15 cellular contexts compared by ENCODE assay signal in the genomic region with DNA sequence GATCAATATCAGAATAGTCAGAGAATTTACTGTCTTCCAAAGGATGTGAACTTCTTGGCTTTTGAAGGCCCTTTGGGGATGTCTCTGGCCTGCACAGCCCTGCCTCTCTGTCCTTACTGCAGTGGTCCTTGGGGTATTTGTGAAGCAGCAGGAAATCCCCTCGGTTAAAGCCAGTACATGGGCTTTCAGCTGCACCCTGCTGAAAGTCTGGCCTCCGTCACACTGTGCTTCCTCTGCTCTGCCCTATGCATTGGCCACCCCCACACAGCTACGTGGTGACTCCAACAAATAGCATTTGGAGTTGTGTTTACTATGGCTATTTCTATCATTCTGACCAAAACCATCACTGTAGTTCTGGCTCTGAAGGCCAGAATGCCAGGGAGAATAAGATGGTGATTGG. TPM values are rescaled to one million over a fixed set of nuclear protein-coding genes. Genes with fewer than 3 reads are reported as not detected.
DNase-seq lines count a peak whose midpoint lies in the region; ATAC-seq and TF ChIP-seq lines count a peak whose summit lies in the region.
"Had no signal": no experiment of that assay in that cellular context is flagged by ENCODE, and none has a peak within 500 bp of the region (broad histone marks: within the 10 kb centered on the region; RNA-seq: fewer than 3 reads in every experiment).

No MANE protein-coding gene starts in this region.

- H3K4me1 ChIP-seq in IMR-90 (ENCODE audit: control insufficient read depth, insufficient read depth, low read length), result peaks cover 2% of the 10 kb centered on the region; the same call in 1 of the 2 replicates
- H3K4me1 ChIP-seq in gastrocnemius medialis, result no peaks in the 10 kb centered on the region

- H2AK5ac ChIP-seq in IMR-90 (ENCODE audit: low read depth, low read length), result no peak overlapping the region

- no peak overlapping the region for H3K4ac ChIP-seq in IMR-90 (ENCODE audit: low read depth, low read length)

- H2BK120ac ChIP-seq in IMR-90 (ENCODE audit: low read depth, low read length), result no peak overlapping the region

- CTCF ChIA-PET in IMR-90 (lab: Yijun Ruan, JAX), result interaction anchor here (0.7 kb wide), 1 partner anchor 1137 kb away, joined by 3 read pairs; no protein-coding TSS in a partner anchor

- H3K14ac ChIP-seq in IMR-90 (replicated peaks; ENCODE audit: low read depth, low read length), result no peak overlapping the region

- no peak overlapping the region for H2AFZ ChIP-seq in IMR-90 (replicated peaks; ENCODE audit: low read length, poor library complexity)

- H2BK20ac ChIP-seq in IMR-90 (ENCODE audit: low read depth, low read length), result no peak overlapping the region

- H4K91ac ChIP-seq in IMR-90 (ENCODE audit: insufficient read depth, low read depth, low read length), result no peak overlapping the region

- TF ChIP-seq POLR2A in IMR-90 (IDR thresholded peaks at IDR 0.05; ENCODE audit: low read depth, low read length), result no peak
- TF ChIP-seq POLR2A in gastrocnemius medialis (IDR thresholded peaks at IDR 0.05), result no peak

- H3K36me3 ChIP-seq in IMR-90 (ENCODE audit: control insufficient read depth, insufficient read depth, low read length) (no peaks in the 10 kb centered on the region), gastrocnemius medialis (no peaks in the 10 kb centered on the region)

- peaks cover 2% of the 10 kb centered on the region; the same call in 1 of the 2 replicates for H3K27me3 ChIP-seq in IMR-90 (ENCODE audit: control insufficient read depth, insufficient read depth, low read length)
- no peaks in the 10 kb centered on the region for H3K27me3 ChIP-seq in gastrocnemius medialis

- intact Hi-C loops in IMR-90 (cut with micrococcal nuclease), result no loop called here
- intact Hi-C loops in gastrocnemius medialis (cut with DNase I; ENCODE audit: low total_unique reads), result no loop called here

- H3K9me1 ChIP-seq in IMR-90 (ENCODE audit: insufficient read depth, low read length), result no peaks in the 10 kb centered on the region

- no peak overlapping the region for H4K8ac ChIP-seq in IMR-90 (ENCODE audit: low read depth in 2 of 2, low read length in 2 of 2)

- no peak overlapping the region for H3K9ac ChIP-seq in IMR-90 (ENCODE audit: low read depth, low read length)

- H3K9me3 ChIP-seq in IMR-90 (ENCODE audit: control insufficient read depth, insufficient read depth, low read length) (no peaks in the 10 kb centered on the region), gastrocnemius medialis (no peaks in the 10 kb centered on the region)

- H2BK15ac ChIP-seq in IMR-90 (ENCODE audit: low read depth, low read length), result no peak overlapping the region

- H3K4me3 ChIP-seq in IMR-90 (ENCODE audit: insufficient read depth, low read depth, low read length) (no peak overlapping the region), gastrocnemius medialis (no peak overlapping the region)

- H4K5ac ChIP-seq in IMR-90 (ENCODE audit: low read depth, low read length), result no peak overlapping the region

- no peak overlapping the region for H2BK5ac ChIP-seq in IMR-90 (ENCODE audit: low read depth, low read length, poor library complexity, severe bottlenecking)

- H4K20me1 ChIP-seq in IMR-90 (ENCODE audit: insufficient read depth, low read length), result no peaks in the 10 kb centered on the region; the same call in 1 of the 2 replicates

- H3K18ac ChIP-seq in IMR-90 (ENCODE audit: low read depth, low read length), result no peak overlapping the region

- H3K4me2 ChIP-seq in IMR-90 (ENCODE audit: low read depth, low read length), result no peak overlapping the region

- POLR2A ChIA-PET in IMR-90 (lab: Charles Lee; ENCODE audit: unreplicated experiment), result no interaction called here

- H3K79me1 ChIP-seq in IMR-90 (ENCODE audit: low read depth in 1 of 2, low read length in 2 of 2), result no peaks in the 10 kb centered on the region

- BruUV-seq in IMR-90 (replicated peaks; lab: Mats Ljungman, UMichigan), result no TSS peak

- no peak for TF ChIP-seq RAD21 in IMR-90 (IDR thresholded peaks at IDR 0.05; ENCODE audit: low read length)

- DNase-seq in IMR-90 (no peak), SW 1271 (lab: John Stamatoyannopoulos, UW) (no peak), GOT3 (lab: John Stamatoyannopoulos, UW) (no peak), gastrocnemius medialis (no peak)
- DNase-seq: DMS53, NCI-H1930, NCI-H510A treated with DMSO at 0.1 percent for 48 hours, nephron progenitor cell had no signal

- dilution Hi-C loops in IMR-90 (cut with HindIII; ENCODE audit: low sequenced_read_pairs, unreplicated experiment), result no loop called here

- H3K56ac ChIP-seq in IMR-90 (ENCODE audit: extremely low read depth, insufficient read depth, low read length), result no peak overlapping the region

- ATAC-seq in GM18861 (IDR thresholded peaks at IDR 0.05; ENCODE audit: unreplicated experiment) (peak; percentile 75), GM21390 (IDR thresholded peaks at IDR 0.05; ENCODE audit: unreplicated experiment) (peak; percentile 57), HG02870 (IDR thresholded peaks at IDR 0.05; ENCODE audit: unreplicated experiment) (peak; percentile 94), IMR-90 (ENCODE audit: low read depth) (0 out of 2 replicates have a peak, but pooled peaks have one; percentile 31), HG03175 (IDR thresholded peaks at IDR 0.05; ENCODE audit: unreplicated experiment) (no peak), gastrocnemius medialis (no peak)
- ATAC-seq: SK-N-SH treated with all-trans-retinoic acid at 6 μM for 48 hours had no signal

- no peak overlapping the region for H3K23ac ChIP-seq in IMR-90 (ENCODE audit: low read depth, low read length)

- in situ Hi-C loops in IMR-90 (cut with MboI; ENCODE audit: low sequenced_read_pairs), result no loop called here
- in situ Hi-C loops in gastrocnemius medialis (cut with MboI; ENCODE audit: low sequenced_read_pairs in 4 of 4), result no loop called here

- no CpG with 5 or more reads among the region's 3 CpGs for WGBS in IMR-90 (ENCODE audit: extremely low coverage in 2 of 2, insufficient read length in 1 of 2), 2 experiments

- H3K27ac ChIP-seq in IMR-90 (ENCODE audit: insufficient read depth, low read length), result no peak overlapping the region
- no peak overlapping the region for H3K27ac ChIP-seq in gastrocnemius medialis
- H3K27ac ChIP-seq: C4-2B had no signal

- no peak for TF ChIP-seq CTCF in IMR-90 (conservative IDR thresholded peaks at IDR 0.05; ENCODE audit: low read depth, low read length)
- TF ChIP-seq CTCF in gastrocnemius medialis (IDR thresholded peaks at IDR 0.05 in 4 of 5, conservative IDR thresholded peaks at IDR 0.05 in 1 of 5), result no peak

- H2AK9ac ChIP-seq in IMR-90 (replicated peaks; ENCODE audit: low read depth, low read length, poor library complexity), result no peak overlapping the region

TF ChIP-seq in IMR-90, 13 proteins besides CTCF, POLR2A, EP300 and RAD21:
- no peak for TF ChIP-seq NFE2L2 (IDR thresholded peaks at IDR 0.05; ENCODE audit: low read depth, low read length)
- no peak for TF ChIP-seq FOS (IDR thresholded peaks at IDR 0.05; ENCODE audit: low read depth, low read length)

RNA-seq across cellular contexts. Expression of gene SYCE1L, which starts 21.2 kb away (rescaled TPM):
- total RNA-seq in IMR-90 (2012; rRNA removed), result not detected in 2 replicates
- 0.10 TPM in 1 of 2 replicates, not detected in the other for polyA plus RNA-seq in IMR-90 (2012; rRNA removed)
- 0.13 and 0.47 TPM in 2 replicates for polyA plus RNA-seq in IMR-90 (2012; cell fraction: cytosol; rRNA removed)
- 0.50 and 1.2 TPM in 2 replicates for polyA plus RNA-seq in IMR-90 (2012; cell fraction: nucleus; rRNA removed; ENCODE audit: low replicate concordance)
- not detected for total RNA-seq in gastrocnemius medialis
- total RNA-seq: HT1080 had no signal

RNA-seq across cellular contexts. Expression of gene MON1B, which starts 29.4 kb away (rescaled TPM):
- total RNA-seq in IMR-90 (2012; rRNA removed), result 5.2 and 7.2 TPM in 2 replicates
- polyA plus RNA-seq in IMR-90 (2012; rRNA removed), result 16.8 and 19.2 TPM in 2 replicates
- 12.7 and 19.6 TPM in 2 replicates for polyA plus RNA-seq in IMR-90 (2012; cell fraction: cytosol; rRNA removed)
- polyA plus RNA-seq in IMR-90 (2012; cell fraction: nucleus; rRNA removed; ENCODE audit: low replicate concordance), result 31.1 and 51.6 TPM in 2 replicates
- 10 to 100 TPM in 2 of 4 donors, 1 to 10 TPM in 2; 6.6 to 14.6 (median 10.6) TPM for total RNA-seq in gastrocnemius medialis

Comparison
In these comparisons a context has a peak if more than half of its experiments do, and no peak if none do; other contexts are left out.
1. ATAC-seq: peak in GM18861 (single experiment), GM21390 (single experiment), HG02870 (single experiment) and IMR-90 (single experiment); none in HG03175 (single experiment) and gastrocnemius medialis (0 of 2).